In genomic region chr15:49282366-49282765, GRCh38 we compare ENCODE assay signal across 18 cellular contexts.
DNase-seq lines count a peak whose midpoint lies in the region; ATAC-seq and TF ChIP-seq lines count a peak whose summit lies in the region.
"Had no signal": no experiment of that assay in that cellular context is flagged by ENCODE, and none has a peak within 500 bp of the region (broad histone marks: within the 10 kb centered on the region; RNA-seq: fewer than 3 reads in every experiment).

No MANE protein-coding gene starts in this region.

- WGBS in mesendoderm (ENCODE audit: extremely low coverage, insufficient coverage, low lambda C conversion rate) = no CpG with 5 or more reads among the region's 1 CpG

- no peak overlapping the region for H4K8ac ChIP-seq in mesendoderm (ENCODE audit: low read depth, low read length)

- H4K5ac ChIP-seq in mesendoderm (ENCODE audit: low read length) = no peak overlapping the region

- no peaks in the 10 kb centered on the region for H3K4me1 ChIP-seq in mesendoderm (ENCODE audit: control insufficient read depth, low read depth, low read length)
- H3K4me1 ChIP-seq: sigmoid colon had no signal

- TF ChIP-seq CTCF in fibroblast of mammary gland (conservative IDR thresholded peaks at IDR 0.05; ENCODE audit: control insufficient read depth, insufficient read depth, low read depth, low read length) = no peak

- H3K27me3 ChIP-seq in mesendoderm (ENCODE audit: insufficient read depth, low read length, poor library complexity) = no peaks in the 10 kb centered on the region
- H3K27me3 ChIP-seq: sigmoid colon had no signal

- H3K4me3 ChIP-seq in fibroblast of mammary gland (ENCODE audit: control insufficient read depth, low read depth, low read length) (no peak overlapping the region), mesendoderm (ENCODE audit: low read length) (no peak overlapping the region)
- H3K4me3 ChIP-seq: sigmoid colon had no signal

- no peak overlapping the region for H3K18ac ChIP-seq in mesendoderm (ENCODE audit: low read length)

- H3K36me3 ChIP-seq in mesendoderm (ENCODE audit: control insufficient read depth, insufficient read depth, low read length) = no peaks in the 10 kb centered on the region

- H3K79me1 ChIP-seq in mesendoderm (ENCODE audit: low read length) = no peaks in the 10 kb centered on the region

- no peak overlapping the region for H3K23ac ChIP-seq in mesendoderm (ENCODE audit: low read length)

- H2AK5ac ChIP-seq in mesendoderm (ENCODE audit: low read length) = no peak overlapping the region

- H3K56ac ChIP-seq in mesendoderm (ENCODE audit: low read length) = no peak overlapping the region

- no peak overlapping the region for H3K4ac ChIP-seq in mesendoderm (ENCODE audit: low read depth, low read length)

- ATAC-seq in SK-N-SH treated with all-trans-retinoic acid at 6 μM for 48 hours = peak; percentile 73
- no peak for ATAC-seq in GM18502 (IDR thresholded peaks at IDR 0.05; ENCODE audit: poor library complexity, unreplicated experiment)
- ATAC-seq: naive thymus-derived CD8-positive, alpha-beta T cell had no signal

- DNase-seq in GM04503 (ENCODE audit: low read depth) (peak; percentile 94), fibroblast of mammary gland (ENCODE audit: low read depth) (peak; percentile 54), stromal cell of bone marrow (ENCODE audit: low read depth) (peak; percentile 81), mesendoderm (no peak)
- no peak for DNase-seq in activated CD4-positive, alpha-beta T cell treated with anti-CD3 and anti-CD28 coated beads for 48 hours
- DNase-seq: activated CD4-positive, CD25-positive, alpha-beta regulatory T cell; activated naive CD8-positive, alpha-beta T cell treated with anti-CD3 and anti-CD28 coated beads, Interleukin-2, amount 10 ng/mL, durations not matched to agents 7 days and 5 days; endodermal cell; kidney glomerular epithelial cell; MV-4-11; naive thymus-derived CD8-positive, alpha-beta T cell; NCI-H1930; NCI-H446 treated with DMSO at 0.1 percent for 48 hours; sigmoid colon; stimulated activated CD4-positive, alpha-beta T cell treated with anti-CD3 and anti-CD28 coated beads, Interleukin-1b, Interleukin-23, amount 100 ng/mL, for 48 hours; stimulated activated naive CD4-positive, alpha-beta T cell had no signal

- no peak overlapping the region for H3K9ac ChIP-seq in mesendoderm (ENCODE audit: low read length)

- H3K79me2 ChIP-seq in mesendoderm (ENCODE audit: control insufficient read depth, insufficient read depth, low read length) = no peaks in the 10 kb centered on the region

- H2BK5ac ChIP-seq in mesendoderm (ENCODE audit: low read length) = no peak overlapping the region

- no peak overlapping the region for H3K4me2 ChIP-seq in mesendoderm (ENCODE audit: low read length)

- H2BK15ac ChIP-seq in mesendoderm (replicated peaks; ENCODE audit: low read depth) = no peak overlapping the region

- H3K27ac ChIP-seq in mesendoderm (ENCODE audit: low read depth, low read length) = no peak overlapping the region
- H3K27ac ChIP-seq: sigmoid colon had no signal

- no peak overlapping the region for H2BK120ac ChIP-seq in mesendoderm (ENCODE audit: low read depth, low read length)

TF ChIP-seq in SK-N-SH treated with all-trans-retinoic acid at 6 μM for 48 hours, 23 proteins besides CTCF, POLR2A, EP300 and RAD21:
- TF ChIP-seq ZFP3 (CRISPR knock-in tag; IDR thresholded peaks at IDR 0.05) = no peak
- TF ChIP-seq OSR1 (CRISPR knock-in tag; IDR thresholded peaks at IDR 0.05) = no peak
- no peak for TF ChIP-seq CSRNP3 (CRISPR knock-in tag; IDR thresholded peaks at IDR 0.05)
- TF ChIP-seq ZC3H10 (CRISPR knock-in tag; IDR thresholded peaks at IDR 0.05) = no peak
- no peak for TF ChIP-seq SNAI2 (CRISPR knock-in tag; IDR thresholded peaks at IDR 0.05)
- TF ChIP-seq POU6F1 (CRISPR knock-in tag; IDR thresholded peaks at IDR 0.05; ENCODE audit: borderline replicate concordance, low read depth) = no peak
- TF ChIP-seq CREB5 (CRISPR knock-in tag; IDR thresholded peaks at IDR 0.05; ENCODE audit: low read depth) = no peak
- TF ChIP-seq ZNF8 (CRISPR knock-in tag; IDR thresholded peaks at IDR 0.05) = no peak

Comparison
In these comparisons a context has a peak if more than half of its experiments do, and no peak if none do; other contexts are left out.
1. DNase-seq: peak in GM04503 (single experiment), fibroblast of mammary gland (single experiment) and stromal cell of bone marrow (single experiment); none in activated CD4-positive, alpha-beta T cell treated with anti-CD3 and anti-CD28 coated beads for 48 hours (single experiment) and mesendoderm (single experiment).